ENCODE assay signal across 25 cellular contexts in the genomic region with DNA sequence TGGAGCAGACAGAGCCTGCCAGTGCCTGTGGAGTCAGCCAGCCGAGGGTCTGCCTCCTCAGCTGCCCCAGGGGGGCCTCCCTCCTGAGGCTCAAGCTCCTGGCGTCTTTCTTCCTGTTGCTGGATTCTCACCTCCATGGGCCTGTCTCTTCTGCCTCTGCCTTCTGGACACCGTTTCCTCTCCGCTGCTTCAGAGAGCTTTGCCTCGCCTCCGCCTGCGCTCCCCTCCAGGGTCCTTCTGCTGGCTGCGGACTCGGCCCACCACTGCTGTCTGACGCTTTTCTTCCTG. TPM values are rescaled to one million over a fixed set of nuclear protein-coding genes. Genes with fewer than 3 reads are reported as not detected.
DNase-seq lines count a peak whose midpoint lies in the region; ATAC-seq and TF ChIP-seq lines count a peak whose summit lies in the region.
"Had no signal": no experiment of that assay in that cellular context is flagged by ENCODE, and none has a peak within 500 bp of the region (broad histone marks: within the 10 kb centered on the region; RNA-seq: fewer than 3 reads in every experiment).

No MANE protein-coding gene starts in this region.

- H3K9me3 ChIP-seq in ascending aorta (no peaks in the 10 kb centered on the region), skeletal muscle tissue (ENCODE audit: control insufficient read depth in 3 of 3, low read length in 3 of 3) (no peaks in the 10 kb centered on the region), stomach (no peaks in the 10 kb centered on the region)
- H3K9me3 ChIP-seq: mucosa of descending colon, Peyer's patch, SK-N-SH had no signal

- H3K4me3 ChIP-seq in GM23338, result no peak overlapping the region
- H3K4me3 ChIP-seq in ascending aorta, result no peak overlapping the region
- no peak overlapping the region for H3K4me3 ChIP-seq in mesendoderm (ENCODE audit: low read length)
- H3K4me3 ChIP-seq in skeletal muscle tissue (ENCODE audit: low read length in 3 of 3), result peak overlapping the region in 2 of 3 donors; percentile 21 to 41
- H3K4me3 ChIP-seq in stomach, result no peak overlapping the region
- H3K4me3 ChIP-seq: mucosa of descending colon, Peyer's patch had no signal

- H3K9ac ChIP-seq in mesendoderm (ENCODE audit: low read length), result peak overlapping the region; percentile 2
- peak overlapping the region; percentile 27 to 82 (median 47) for H3K9ac ChIP-seq in skeletal muscle tissue (ENCODE audit: low read depth in 1 of 3, low read length in 3 of 3)
- H3K9ac ChIP-seq: SK-N-SH had no signal

- H4K5ac ChIP-seq in mesendoderm (ENCODE audit: low read length), result no peak overlapping the region

- H3K27me3 Mint-ChIP-seq in GM23338 (ENCODE audit: insufficient read depth, low read depth, poor library complexity), result peaks cover 1% of the 10 kb centered on the region
- H3K27me3 Mint-ChIP-seq: activated T-cell treated with anti-CD3 and anti-CD28 coated beads, Interleukin-2, amount 50 U/mL, for 24 hours had no signal

- no peak overlapping the region for H3K4ac ChIP-seq in mesendoderm (ENCODE audit: low read depth, low read length)

- no peak overlapping the region for H4K8ac ChIP-seq in mesendoderm (ENCODE audit: low read depth, low read length)

- ATAC-seq in GM23338 (peak; percentile 37), GM18873 (IDR thresholded peaks at IDR 0.05; ENCODE audit: low FRiP score, unreplicated experiment) (no peak)
- ATAC-seq: mucosa of descending colon had no signal

- peak overlapping the region; percentile 70 for H3K56ac ChIP-seq in mesendoderm (ENCODE audit: low read length)

- H3K27me3 ChIP-seq in GM23338 (ENCODE audit: insufficient read depth), result no peaks in the 10 kb centered on the region
- H3K27me3 ChIP-seq in ascending aorta, result no peaks in the 10 kb centered on the region
- no peaks in the 10 kb centered on the region for H3K27me3 ChIP-seq in mesendoderm (ENCODE audit: insufficient read depth, low read length, poor library complexity)
- no peaks in the 10 kb centered on the region for H3K27me3 ChIP-seq in skeletal muscle tissue (ENCODE audit: control insufficient read depth in 3 of 3, insufficient read depth in 3 of 3, low read length in 3 of 3)
- no peaks in the 10 kb centered on the region for H3K27me3 ChIP-seq in stomach
- H3K27me3 ChIP-seq: Peyer's patch had no signal

- no peak overlapping the region for H2BK5ac ChIP-seq in mesendoderm (ENCODE audit: low read length)

- H3K36me3 ChIP-seq in GM23338 (ENCODE audit: insufficient read depth), result no peaks in the 10 kb centered on the region
- peaks cover 34 to 57% of the 10 kb centered on the region in 2 donors for H3K36me3 ChIP-seq in ascending aorta
- H3K36me3 ChIP-seq in mesendoderm (ENCODE audit: control insufficient read depth, insufficient read depth, low read length), result no peaks in the 10 kb centered on the region
- peaks cover 26 to 31% (median 29%) of the 10 kb centered on the region in 3 donors for H3K36me3 ChIP-seq in skeletal muscle tissue (ENCODE audit: control insufficient read depth in 3 of 3, insufficient read depth in 3 of 3, low read length in 3 of 3)
- H3K36me3 ChIP-seq in stomach, result peaks cover 24 to 35% (median 27%) of the 10 kb centered on the region in 4 donors

- intact Hi-C loops in ascending aorta (cut with DNase I) (no loop called here), stomach (cut with DNase I; ENCODE audit: low total_unique reads) (loop anchor here (5.0 kb wide), 1 partner anchor 83 kb away; no protein-coding TSS in a partner anchor)

- H3F3A ChIP-seq in GM23338 (replicated peaks; ENCODE audit: low read depth), result 0 out of 2 replicates have a peak, but pooled peaks cover 4% of the 10 kb centered on the region

- H3K23ac ChIP-seq in mesendoderm (ENCODE audit: low read length), result no peak overlapping the region

- TF ChIP-seq EP300 in stomach (IDR thresholded peaks at IDR 0.05), result no peak

- H3K79me2 ChIP-seq in GM23338 (replicated peaks; ENCODE audit: insufficient read depth) (no peaks in the 10 kb centered on the region), mesendoderm (ENCODE audit: control insufficient read depth, insufficient read depth, low read length) (no peaks in the 10 kb centered on the region)

- H3K4me1 ChIP-seq in GM23338 (ENCODE audit: insufficient read depth), result no peaks in the 10 kb centered on the region
- peaks cover 38 to 70% of the 10 kb centered on the region in 2 donors for H3K4me1 ChIP-seq in ascending aorta
- peaks cover 6% of the 10 kb centered on the region for H3K4me1 ChIP-seq in mesendoderm (ENCODE audit: control insufficient read depth, low read depth, low read length)
- H3K4me1 ChIP-seq in skeletal muscle tissue (ENCODE audit: control insufficient read depth in 3 of 3, insufficient read depth in 3 of 3, low read length in 3 of 3), result peaks cover 79 to 88% (median 80%) of the 10 kb centered on the region in 3 donors
- peaks cover 11 to 57% (median 16%) of the 10 kb centered on the region in 4 donors for H3K4me1 ChIP-seq in stomach

- H2AFZ ChIP-seq in GM23338, result no peak overlapping the region

- H3K4me1 Mint-ChIP-seq in GM23338, result peaks cover 22% of the 10 kb centered on the region

- H3K18ac ChIP-seq in mesendoderm (ENCODE audit: low read length), result no peak overlapping the region

- no peaks in the 10 kb centered on the region for H3K9me3 Mint-ChIP-seq in GM23338
- H3K9me3 Mint-ChIP-seq: activated T-cell treated with anti-CD3 and anti-CD28 coated beads, Interleukin-2, amount 50 U/mL, for 24 hours had no signal

- no peaks in the 10 kb centered on the region for H4K20me1 ChIP-seq in GM23338 (replicated peaks; ENCODE audit: insufficient read depth)

- no peak overlapping the region for H3K4me3 Mint-ChIP-seq in GM23338
- H3K4me3 Mint-ChIP-seq: activated T-cell treated with anti-CD3 and anti-CD28 coated beads, Interleukin-2, amount 50 U/mL, for 24 hours had no signal

- no peak overlapping the region for H3K4me2 ChIP-seq in GM23338
- H3K4me2 ChIP-seq in mesendoderm (ENCODE audit: low read length), result no peak overlapping the region
- H3K4me2 ChIP-seq: SK-N-SH had no signal

- in situ Hi-C loops in GM13976 (cut with MboI; ENCODE audit: low sequenced_read_pairs, unreplicated experiment), result loop anchor here (5.0 to 25.0 kb wide), 2 partner anchors 88 to 188 kb away; no protein-coding TSS in a partner anchor

- H2BK15ac ChIP-seq in mesendoderm (replicated peaks; ENCODE audit: low read depth), result no peak overlapping the region

- no peak for TF ChIP-seq POLR2A in stomach (IDR thresholded peaks at IDR 0.05)

- WGBS in mesendoderm (ENCODE audit: extremely low coverage, insufficient coverage, low lambda C conversion rate), result no CpG with 5 or more reads among the region's 10 CpGs
- WGBS in stomach, 5 donors, result 89 to 93% (median 92%) methylated on average over 7 to 10 of the region's 10 CpGs

- H2AK5ac ChIP-seq in mesendoderm (ENCODE audit: low read length), result no peak overlapping the region

- no peaks in the 10 kb centered on the region for H3K79me1 ChIP-seq in mesendoderm (ENCODE audit: low read length)

- no peaks in the 10 kb centered on the region for H3K9me2 ChIP-seq in GM23338 (ENCODE audit: insufficient read depth)
- H3K9me2 ChIP-seq: SK-N-SH had no signal

- TF ChIP-seq CTCF in GM23338 (conservative IDR thresholded peaks at IDR 0.05; ENCODE audit: low read depth in 2 of 2) (no peak), ascending aorta (IDR thresholded peaks at IDR 0.05) (no peak), stomach (IDR thresholded peaks at IDR 0.05) (no peak), GM13976 (IDR thresholded peaks at IDR 0.05; ENCODE audit: borderline replicate concordance, control extremely low read depth, extremely low read depth, insufficient read depth, missing control alignments) (no peak)

- no peak overlapping the region for H2BK120ac ChIP-seq in mesendoderm (ENCODE audit: low read depth, low read length)

- DNase-seq in GM23338 (ENCODE audit: low spot score) (no peak), ascending aorta (ENCODE audit: low spot score in 2 of 2) (no peak), mesendoderm (no peak), epidermal melanocyte (ENCODE audit: insufficient read length, low spot score) (no peak), stomach (no peak), GM13976 (ENCODE audit: low spot score) (no peak)
- DNase-seq: activated CD4-positive, alpha-beta T cell treated with anti-CD3 and anti-CD28 coated beads for 48 hours; activated T-cell treated with anti-CD3 and anti-CD28 coated beads, Interleukin-2, amount 50 U/mL, for 24 hours; Kasumi-1; mucosa of descending colon; MV-4-11; NCI-H2171 treated with DMSO at 0.1 percent for 48 hours; NCI-H526; SK-N-SH; stimulated activated CD4-positive, alpha-beta T cell treated with anti-CD3 and anti-CD28 coated beads, Interleukin-1b, Interleukin-23, amount 100 ng/mL, for 48 hours had no signal

- no peak overlapping the region for H3K27ac ChIP-seq in GM23338 (ENCODE audit: low read depth)
- H3K27ac ChIP-seq in ascending aorta, result peak overlapping the region; percentile 86
- peak overlapping the region; percentile 16 for H3K27ac ChIP-seq in mesendoderm (ENCODE audit: low read depth, low read length)
- H3K27ac ChIP-seq in skeletal muscle tissue (ENCODE audit: low read depth, low read length), result peak overlapping the region; percentile 85
- H3K27ac ChIP-seq in stomach, result no peak overlapping the region
- H3K27ac ChIP-seq: C4-2B, HL-60, Peyer's patch, VCaP had no signal

- no peaks in the 10 kb centered on the region; the same call in 2 of the 3 replicates for H3K36me3 Mint-ChIP-seq in GM23338 (ENCODE audit: low read depth)

- no peak overlapping the region for H3K27ac Mint-ChIP-seq in GM23338
- H3K27ac Mint-ChIP-seq: activated T-cell treated with anti-CD3 and anti-CD28 coated beads, Interleukin-2, amount 50 U/mL, for 24 hours had no signal

RNA-seq across cellular contexts. Expression of gene SYNPO, which starts 10.2 kb away (rescaled TPM):
- total RNA-seq in GM23338 (2014; rRNA removed; shearing (Covaris generic)), result 1.3 and 3.0 TPM in 2 replicates
- polyA plus RNA-seq in GM23338 (2016; fragmentation: Nextera tagmentation; extraction: Ambion mirVana) (0.16 and 0.38 TPM in 2 replicates), stomach (10 to 100 TPM; 12.6 to 42.3 (median 23.2) TPM)
- total RNA-seq in ascending aorta (128 TPM), skeletal muscle tissue (6.3 TPM), stomach (10 to 100 TPM in 3 of 5 donors, 1 to 10 TPM in 2; 3.7 to 52.7 (median 20.1) TPM)
- 1.7 TPM for polyA plus RNA-seq in mesendoderm (2013, experiment 1 of 2)
- 1.6 TPM for polyA plus RNA-seq in mesendoderm (2013, experiment 2 of 2)
- polyA plus RNA-seq: neural cell had no signal

RNA-seq across cellular contexts. Expression of gene MYOZ3, which starts 10.4 kb away (rescaled TPM):
- total RNA-seq in GM23338 (2014; rRNA removed; shearing (Covaris generic)), result 13.8 and 26.4 TPM in 2 replicates
- polyA plus RNA-seq in GM23338 (2016; fragmentation: Nextera tagmentation; extraction: Ambion mirVana) (10.9 and 12.7 TPM in 2 replicates), stomach (1 to 10 TPM in 1 of 3 donors, under 1 TPM in 2; 0.23 to 1.8 (median 0.50) TPM)
- total RNA-seq in ascending aorta (1.1 TPM), skeletal muscle tissue (4.7 TPM), stomach (under 1 TPM in 1 of 5 donors, not detected in 4; 0.55 TPM)
- 11.8 TPM for polyA plus RNA-seq in mesendoderm (2013, experiment 1 of 2)
- 11.5 TPM for polyA plus RNA-seq in mesendoderm (2013, experiment 2 of 2)
- total RNA-seq: bronchial epithelial cell, Daoy, HepG2 had no signal
- polyA plus RNA-seq: neural cell had no signal

RNA-seq across cellular contexts. Expression of gene RBM22, which starts 50.2 kb away (rescaled TPM):
- total RNA-seq in GM23338 (2014; rRNA removed; shearing (Covaris generic)), result 30.7 and 32.3 TPM in 2 replicates
- polyA plus RNA-seq in GM23338 (2016; fragmentation: Nextera tagmentation; extraction: Ambion mirVana), result 20.3 and 23.4 TPM in 2 replicates
- 45.3 TPM for total RNA-seq in ascending aorta
- 39.2 TPM for polyA plus RNA-seq in mesendoderm (2013, experiment 1 of 2)
- polyA plus RNA-seq in mesendoderm (2013, experiment 2 of 2), result 39.6 TPM
- total RNA-seq in skeletal muscle tissue, result 18.8 TPM
- 100 to 1,000 TPM in 1 of 5 donors, 10 to 100 TPM in 4; 22.8 to 116 (median 27.9) TPM for total RNA-seq in stomach
- 10 to 100 TPM; 18.9 to 28.0 (median 23.9) TPM for polyA plus RNA-seq in stomach

Comparison
In these comparisons a context has a peak if more than half of its experiments do, and no peak if none do; other contexts are left out.
1. H3K27ac ChIP-seq: peak in ascending aorta (2 of 2), mesendoderm (single experiment) and skeletal muscle tissue (single experiment); none in GM23338 (single experiment) and stomach (0 of 5).
2. H3K4me3 ChIP-seq: peak in skeletal muscle tissue (2 of 3); none in GM23338 (single experiment), ascending aorta (0 of 2), mesendoderm (single experiment) and stomach (0 of 4).